In genomic region chr7:26346611-26347200, GRCh38 we compare ENCODE assay signal across 1 cellular context.
TF ChIP-seq lines count a peak whose summit lies in the region.

No MANE protein-coding gene starts in this region.

TF ChIP-seq in HCT116, 20 proteins besides CTCF, POLR2A, EP300 and RAD21 (continued from another document):
- TF ChIP-seq MAX (IDR thresholded peaks at IDR 0.05): peak; percentile 36; the same call in 1 of the 2 replicates
